26 cellular contexts compared by ENCODE assay signal in genomic region chr18:25953111-25953510, GRCh38.
DNase-seq lines count a peak whose midpoint lies in the region; ATAC-seq and TF ChIP-seq lines count a peak whose summit lies in the region.
"Had no signal": no experiment of that assay in that cellular context is flagged by ENCODE, and none has a peak within 500 bp of the region (broad histone marks: within the 10 kb centered on the region; RNA-seq: fewer than 3 reads in every experiment).

No MANE protein-coding gene starts in this region.

- intact Hi-C loops in Calu3 (cut with micrococcal nuclease; ENCODE audit: unreplicated experiment) = no loop called here
- intact Hi-C loops in adrenal gland (cut with DNase I) = no loop called here
- intact Hi-C loops in head of caudate nucleus (cut with DNase I) = loop anchor here (10.0 kb wide), 1 partner anchor 58 kb away; no protein-coding TSS in a partner anchor

- no peak for ATAC-seq in central memory CD8-positive, alpha-beta T cell (replicated peaks; ENCODE audit: extremely low read depth, poor library complexity, severe bottlenecking)
- ATAC-seq in GM18520 (IDR thresholded peaks at IDR 0.05; ENCODE audit: unreplicated experiment) = no peak
- ATAC-seq: gastroesophageal sphincter, pancreas had no signal

- H3K4me1 ChIP-seq in OCI-LY1 (ENCODE audit: insufficient read depth, low read length, severe bottlenecking) = no peaks in the 10 kb centered on the region
- H3K4me1 ChIP-seq in osteoblast (ENCODE audit: insufficient read depth, low read length) = no peaks in the 10 kb centered on the region
- no peaks in the 10 kb centered on the region for H3K4me1 ChIP-seq in adrenal gland (replicated peaks in 1 of 2)
- H3K4me1 ChIP-seq: gastroesophageal sphincter, pancreas, upper lobe of right lung had no signal

- H3K79me2 ChIP-seq in OCI-LY1 (ENCODE audit: insufficient read depth, low read length) = no peaks in the 10 kb centered on the region
- no peaks in the 10 kb centered on the region for H3K79me2 ChIP-seq in osteoblast (ENCODE audit: insufficient read depth, low read length)
- H3K79me2 ChIP-seq: hepatocyte had no signal

- H3K9me3 ChIP-seq in OCI-LY1 (ENCODE audit: low read length) = no peaks in the 10 kb centered on the region
- H3K9me3 ChIP-seq in osteoblast (ENCODE audit: low read depth, low read length) = no peaks in the 10 kb centered on the region
- H3K9me3 ChIP-seq in adrenal gland (replicated peaks in 1 of 3) = no peaks in the 10 kb centered on the region
- H3K9me3 ChIP-seq: gastroesophageal sphincter, pancreas, upper lobe of right lung had no signal

- no TSS peak for BruUV-seq in Calu3 (replicated peaks; lab: Mats Ljungman, UMichigan)

- no peak overlapping the region for H3K9ac ChIP-seq in OCI-LY1 (ENCODE audit: low read length)
- H3K9ac ChIP-seq: BLaER1 treated with 17β-estradiol and CSF1 and Interleukin-3, amounts not matched to agents 10 nM and 100 nM had no signal

- H3K9me2 ChIP-seq in OCI-LY1 (ENCODE audit: low read depth, low read length) = no peaks in the 10 kb centered on the region

- TF ChIP-seq CTCF in Calu3 (IDR thresholded peaks at IDR 0.05; ENCODE audit: unreplicated experiment) (no peak), OCI-LY1 (IDR thresholded peaks at IDR 0.05; ENCODE audit: low read length) (no peak), osteoblast (IDR thresholded peaks at IDR 0.05; ENCODE audit: extremely low read depth, low read depth, low read length) (no peak), adrenal gland (IDR thresholded peaks at IDR 0.05) (no peak)

- H3K27ac Mint-ChIP-seq in Calu3 (ENCODE audit: unreplicated experiment) = no peak overlapping the region
- H3K27ac Mint-ChIP-seq in central memory CD8-positive, alpha-beta T cell (ENCODE audit: low read depth) = peak overlapping the region; percentile 88
- H3K27ac Mint-ChIP-seq: activated B cell treated with CpG ODN at 0.5 μM for 24 hours; activated T-helper 1 cell treated with anti-CD3 and anti-CD28 coated beads, Interleukin-12 subunit alpha, Interleukin-12 subunit beta, Interleukin-2, Interleukin-4 antibody, amounts not matched to agents 30 ng/mL and 10 ng/mL and 1 ng/mL, durations not matched to agents 14 hours and 24 hours and 36 hours; brain had no signal

- no peak for TF ChIP-seq POLR2A in adrenal gland (IDR thresholded peaks at IDR 0.05)

- peak overlapping the region; percentile 44; the same call in 1 of the 2 replicates for H3K4me2 ChIP-seq in OCI-LY1 (ENCODE audit: low read length)
- peak overlapping the region; percentile 65 for H3K4me2 ChIP-seq in osteoblast (ENCODE audit: insufficient read depth, low read length)
- H3K4me2 ChIP-seq: hepatocyte had no signal

- no peaks in the 10 kb centered on the region for H3K9me3 Mint-ChIP-seq in Calu3 (ENCODE audit: low read depth, unreplicated experiment)
- peaks cover 5% of the 10 kb centered on the region for H3K9me3 Mint-ChIP-seq in central memory CD8-positive, alpha-beta T cell
- H3K9me3 Mint-ChIP-seq: activated naive CD4-positive, alpha-beta T cell treated with anti-CD3 and anti-CD28 coated beads, Interleukin-2, amount 10 ng/mL, durations not matched to agents 7 days and 5 days; activated T-helper 1 cell treated with anti-CD3 and anti-CD28 coated beads, Interleukin-12 subunit alpha, Interleukin-12 subunit beta, Interleukin-2, Interleukin-4 antibody, amounts not matched to agents 30 ng/mL and 10 ng/mL and 1 ng/mL, durations not matched to agents 14 hours and 24 hours and 36 hours had no signal

- H3K4me3 ChIP-seq in OCI-LY1 (ENCODE audit: low read depth, low read length, poor library complexity, severe bottlenecking) = peak overlapping the region; percentile 18
- H3K4me3 ChIP-seq in osteoblast (ENCODE audit: insufficient read depth, low read length) = no peak overlapping the region
- H3K4me3 ChIP-seq in adrenal gland = no peak overlapping the region
- H3K4me3 ChIP-seq: BLaER1 treated with 17β-estradiol and CSF1 and Interleukin-3, amounts not matched to agents 10 nM and 100 nM; gastroesophageal sphincter; hepatocyte; pancreas; upper lobe of right lung had no signal

- peaks cover 4% of the 10 kb centered on the region; the same call in 1 of the 2 replicates for H3K27me3 ChIP-seq in OCI-LY1 (ENCODE audit: insufficient read depth, low read length)
- no peaks in the 10 kb centered on the region for H3K27me3 ChIP-seq in osteoblast (ENCODE audit: insufficient read depth, low read length)
- no peaks in the 10 kb centered on the region for H3K27me3 ChIP-seq in adrenal gland
- H3K27me3 ChIP-seq: BLaER1 treated with 17β-estradiol and CSF1 and Interleukin-3, amounts not matched to agents 10 nM and 100 nM; gastroesophageal sphincter; hepatocyte; pancreas; upper lobe of right lung had no signal

- H4K20me1 ChIP-seq in OCI-LY1 (ENCODE audit: insufficient read depth, low read length) = no peaks in the 10 kb centered on the region
- no peaks in the 10 kb centered on the region for H4K20me1 ChIP-seq in osteoblast (ENCODE audit: insufficient read depth, low read length)
- H4K20me1 ChIP-seq: BLaER1 treated with 17β-estradiol and CSF1 and Interleukin-3, amounts not matched to agents 10 nM and 100 nM had no signal

- no peak overlapping the region for H3K27ac ChIP-seq in OCI-LY1 (ENCODE audit: low read depth, low read length, poor library complexity, severe bottlenecking)
- no peak overlapping the region for H3K27ac ChIP-seq in osteoblast (ENCODE audit: low read depth, low read length)
- no peak overlapping the region for H3K27ac ChIP-seq in adrenal gland
- H3K27ac ChIP-seq: BLaER1 treated with 17β-estradiol and CSF1 and Interleukin-3, amounts not matched to agents 10 nM and 100 nM; gastroesophageal sphincter; hepatocyte; pancreas; RWPE1; upper lobe of right lung had no signal

- H3K27me3 Mint-ChIP-seq in Calu3 (ENCODE audit: unreplicated experiment) = peaks cover 11% of the 10 kb centered on the region
- no peaks in the 10 kb centered on the region for H3K27me3 Mint-ChIP-seq in central memory CD8-positive, alpha-beta T cell

- no peaks in the 10 kb centered on the region for H3K36me3 Mint-ChIP-seq in Calu3 (ENCODE audit: insufficient read depth, unreplicated experiment)
- peaks cover 6% of the 10 kb centered on the region for H3K36me3 Mint-ChIP-seq in central memory CD8-positive, alpha-beta T cell (ENCODE audit: insufficient read depth)
- H3K36me3 Mint-ChIP-seq: activated naive CD4-positive, alpha-beta T cell treated with anti-CD3 and anti-CD28 coated beads, Interleukin-2, amount 10 ng/mL, durations not matched to agents 7 days and 5 days; brain had no signal

- H3K4me3 Mint-ChIP-seq in Calu3 (ENCODE audit: low read depth, unreplicated experiment) = peak overlapping the region; percentile 27
- H3K4me3 Mint-ChIP-seq in central memory CD8-positive, alpha-beta T cell = peak overlapping the region; percentile 72
- H3K4me3 Mint-ChIP-seq: activated naive CD4-positive, alpha-beta T cell treated with anti-CD3 and anti-CD28 coated beads, Interleukin-2, amount 10 ng/mL, durations not matched to agents 7 days and 5 days; activated T-helper 1 cell treated with anti-CD3 and anti-CD28 coated beads, Interleukin-12 subunit alpha, Interleukin-12 subunit beta, Interleukin-2, Interleukin-4 antibody, amounts not matched to agents 30 ng/mL and 10 ng/mL and 1 ng/mL, durations not matched to agents 14 hours and 24 hours and 36 hours; brain; neural crest cell had no signal

- H3K36me3 ChIP-seq in OCI-LY1 (ENCODE audit: insufficient read depth, low read length) (no peaks in the 10 kb centered on the region), osteoblast (ENCODE audit: insufficient read depth, low read length) (no peaks in the 10 kb centered on the region), adrenal gland (replicated peaks in 1 of 2) (no peaks in the 10 kb centered on the region)
- H3K36me3 ChIP-seq: BLaER1 treated with 17β-estradiol and CSF1 and Interleukin-3, amounts not matched to agents 10 nM and 100 nM; gastroesophageal sphincter; pancreas; upper lobe of right lung had no signal

- no peaks in the 10 kb centered on the region for H3F3A ChIP-seq in OCI-LY1 (ENCODE audit: insufficient read depth, low read length)

- no peaks in the 10 kb centered on the region for H3K4me1 Mint-ChIP-seq in Calu3 (ENCODE audit: low read depth, unreplicated experiment)
- peaks cover 13% of the 10 kb centered on the region for H3K4me1 Mint-ChIP-seq in central memory CD8-positive, alpha-beta T cell
- H3K4me1 Mint-ChIP-seq: brain had no signal

- 93 to 99% (median 95%) methylated on average over 2 to 4 of the region's 4 CpGs for WGBS in adrenal gland, 4 donors

- DNase-seq in Calu3 (no peak), osteoblast (ENCODE audit: insufficient read length, low spot score, missing footprints) (no peak), adrenal gland (no peak), head of caudate nucleus (no peak)
- no peak for DNase-seq in central memory CD8-positive, alpha-beta T cell (ENCODE audit: low spot score in 2 of 2)
- DNase-seq in effector CD8-positive, alpha-beta T cell (lab: John Stamatoyannopoulos, UW) = no peak
- DNase-seq: activated B cell treated with CpG ODN at 0.5 μM for 24 hours, cerebellar nuclear complex, dermis blood vessel endothelial cell, NCI-H1417 treated with DMSO at 0.1 percent for 48 hours, NCI-H2081 treated with DMSO at 0.1 percent for 48 hours, NCI-H226, NCI-H526 treated with DMSO at 0.1 percent for 48 hours, pancreas, T-helper 1 cell, upper lobe of right lung had no signal

- CTCF ChIA-PET in Calu3 (lab: Charles Lee) = no interaction called here

- H2AFZ ChIP-seq in OCI-LY1 (ENCODE audit: low read length) (0 out of 2 replicates have a peak overlapping the region, but pooled peaks have one; percentile 48), osteoblast (ENCODE audit: low read length) (no peak overlapping the region)
- H2AFZ ChIP-seq: hepatocyte had no signal
